Comparison of ENCODE assay signal across 18 cellular contexts in genomic region chr5:95518417-95518816, GRCh38. TPM values are rescaled to one million over a fixed set of nuclear protein-coding genes. Genes with fewer than 3 reads are reported as not detected.
DNase-seq lines count a peak whose midpoint lies in the region; ATAC-seq, FAIRE-seq and TF ChIP-seq lines count a peak whose summit lies in the region.
"Had no signal": no experiment of that assay in that cellular context is flagged by ENCODE, and none has a peak within 500 bp of the region (broad histone marks: within the 10 kb centered on the region; RNA-seq: fewer than 3 reads in every experiment).

No MANE protein-coding gene starts in this region.

- no peaks in the 10 kb centered on the region for H3K4me1 Mint-ChIP-seq in activated T-cell treated with anti-CD3 and anti-CD28 coated beads, Interleukin-2, amount 50 U/mL, for 72 hours (ENCODE audit: low read depth)

- no peak overlapping the region for H3K4me3 ChIP-seq in K562
- no peak overlapping the region for H3K4me3 ChIP-seq in heart left ventricle
- H3K4me3 ChIP-seq: GM23248 had no signal

- peaks cover 6 to 14% of the 10 kb centered on the region in 2 donors for H3K36me3 Mint-ChIP-seq in activated T-cell treated with anti-CD3 and anti-CD28 coated beads, Interleukin-2, amount 50 U/mL, for 72 hours (ENCODE audit: insufficient read depth in 2 of 2)

- H3K9ac ChIP-seq in K562 (ENCODE audit: insufficient read depth in 1 of 2, low read depth in 2 of 2, low read length in 2 of 2) = no peak overlapping the region
- H3K9ac ChIP-seq: GM23248 had no signal

- CTCF ChIA-PET in K562 (lab: Yijun Ruan, JAX; ENCODE audit: low intra/inter-chr PET ratio) = no interaction called here

- TF ChIP-seq RAD21 in K562 (CRISPR knock-in tag; conservative IDR thresholded peaks at IDR 0.05 in 1 of 2, IDR thresholded peaks at IDR 0.05 in 1 of 2) = no peak

- peaks cover 80% of the 10 kb centered on the region for H3K36me3 ChIP-seq in K562 (ENCODE audit: control insufficient read depth, insufficient read depth, low read length)
- H3K36me3 ChIP-seq in heart left ventricle = peaks cover 2 to 100% (median 98%) of the 10 kb centered on the region in 9 donors

- no peaks in the 10 kb centered on the region for H3K79me2 ChIP-seq in K562 (ENCODE audit: control insufficient read depth, insufficient read depth, low read length)

- H3K27me3 ChIP-seq in K562 (ENCODE audit: control insufficient read depth in 2 of 2, insufficient read depth in 2 of 2, low read length in 2 of 2) = no peaks in the 10 kb centered on the region
- no peaks in the 10 kb centered on the region for H3K27me3 ChIP-seq in heart left ventricle

- no peak for DNase-seq in activated T-cell treated with anti-CD3 and anti-CD28 coated beads, Interleukin-2, amount 50 U/mL, for 72 hours
- no peak for DNase-seq in activated T-cell treated with anti-CD3 and anti-CD28 coated beads, Interleukin-2, amount 50 U/mL, for 1 hour
- DNase-seq in K562 (ENCODE audit: extremely low read depth in 1 of 4, low spot score in 3 of 4) = no peak
- DNase-seq in GM13977 (ENCODE audit: low spot score) = no peak
- no peak for DNase-seq in heart left ventricle
- DNase-seq: Calu3; CD4-positive, alpha-beta memory T cell; COR-L47; DMS153; DND-41; GM23248; H7; HCEC 1CT had no signal

- H4K20me1 ChIP-seq in K562 (replicated peaks; ENCODE audit: control insufficient read depth, insufficient read depth, low read length) = no peaks in the 10 kb centered on the region

- BruUV-seq in K562 (replicated peaks; lab: Mats Ljungman, UMichigan) = no TSS peak

- no peak for FAIRE-seq in K562 (lab: Jason Lieb, UNC)
- FAIRE-seq: G401.6, GM12892, GM19239, H1 had no signal

- no peak overlapping the region for H2AFZ ChIP-seq in K562 (ENCODE audit: low read depth, low read length)
- H2AFZ ChIP-seq: GM23248 had no signal

- no peak for ATAC-seq in activated T-cell treated with anti-CD3 and anti-CD28 coated beads, Interleukin-2, amount 50 U/mL, for 72 hours (replicated peaks in 1 of 2)
- ATAC-seq in K562 = no peak
- ATAC-seq in heart left ventricle = no peak

- H3K9me3 ChIP-seq in K562 (replicated peaks; ENCODE audit: control insufficient read depth, insufficient read depth, low read depth, low read length) = no peaks in the 10 kb centered on the region
- no peaks in the 10 kb centered on the region for H3K9me3 ChIP-seq in heart left ventricle

- no peak overlapping the region for H3K4me3 Mint-ChIP-seq in activated T-cell treated with anti-CD3 and anti-CD28 coated beads, Interleukin-2, amount 50 U/mL, for 72 hours
- H3K4me3 Mint-ChIP-seq: CD4-positive, alpha-beta memory T cell had no signal

- TF ChIP-seq POLR2A in K562 (conservative IDR thresholded peaks at IDR 0.05) (no peak), heart left ventricle (IDR thresholded peaks at IDR 0.05) (no peak)

- H3K27ac ChIP-seq in K562 (ENCODE audit: extremely low read depth, low read depth, low read length) (no peak overlapping the region), cingulate gyrus (ENCODE audit: low read depth, low read length) (peak overlapping the region; percentile 30), heart left ventricle (no peak overlapping the region)
- H3K27ac ChIP-seq: GM23248 had no signal

- no peaks in the 10 kb centered on the region for H3K9me1 ChIP-seq in K562 (ENCODE audit: control insufficient read depth, insufficient read depth, low read length)

- H3K27ac Mint-ChIP-seq in activated T-cell treated with anti-CD3 and anti-CD28 coated beads, Interleukin-2, amount 50 U/mL, for 72 hours = peak overlapping the region; percentile 54

- TF ChIP-seq EP300 in K562 (IDR thresholded peaks at IDR 0.05; ENCODE audit: low read length) = no peak

- H3K4me1 ChIP-seq in K562 (replicated peaks in 1 of 2; ENCODE audit: control insufficient read depth in 2 of 2, insufficient read depth in 2 of 2, low read length in 2 of 2) (no peaks in the 10 kb centered on the region), heart left ventricle (no peaks in the 10 kb centered on the region)

- H3K9me3 Mint-ChIP-seq in activated T-cell treated with anti-CD3 and anti-CD28 coated beads, Interleukin-2, amount 50 U/mL, for 72 hours = no peaks in the 10 kb centered on the region
- H3K9me3 Mint-ChIP-seq: CD4-positive, alpha-beta memory T cell had no signal

- no peak overlapping the region for H3K4me2 ChIP-seq in K562 (ENCODE audit: insufficient read depth, low read length)

- 97% methylated on average over 2 of the region's 2 CpGs for WGBS in K562 (ENCODE audit: insufficient coverage, low coverage, missing lambda C conversion rate)
- WGBS in heart left ventricle, 4 donors = 96 to 100% (median 98%) methylated on average over 2 of the region's 2 CpGs

- in situ Hi-C loops in K562 (cut with MboI) = no loop called here
- in situ Hi-C loops in GM13977 (cut with MboI; ENCODE audit: low pct_unique_long_range_greater_than_20kb, low sequenced_read_pairs, unreplicated experiment) = no loop called here

- TF ChIP-seq CTCF in K562 (IDR thresholded peaks at IDR 0.05 in 2 of 3, conservative IDR thresholded peaks at IDR 0.05 in 1 of 3; ENCODE audit: insufficient read depth in 2 of 3, low read depth in 1 of 3, low read length in 3 of 3) (no peak), GM13977 (IDR thresholded peaks at IDR 0.05; ENCODE audit: extremely low read depth, insufficient read depth, missing control alignments) (no peak), heart left ventricle (IDR thresholded peaks at IDR 0.05) (no peak)

- POLR2A ChIA-PET in K562 (lab: Yijun Ruan, JAX) = interaction anchor here (1.3 kb wide), 1 partner anchor 16 kb away, joined by 3 read pairs; no protein-coding TSS in a partner anchor

- H3K27me3 Mint-ChIP-seq in activated T-cell treated with anti-CD3 and anti-CD28 coated beads, Interleukin-2, amount 50 U/mL, for 72 hours (ENCODE audit: low read depth) = no peaks in the 10 kb centered on the region
- H3K27me3 Mint-ChIP-seq: CD4-positive, alpha-beta memory T cell had no signal

- intact Hi-C loops in K562 (cut with micrococcal nuclease) (no loop called here), heart left ventricle (cut with DNase I) (no loop called here)

TF ChIP-seq in K562, 482 proteins besides CTCF, POLR2A, EP300 and RAD21:
- TF ChIP-seq HDAC2 (IDR thresholded peaks at IDR 0.05) (no peak), ZNF146 (CRISPR knock-in tag; IDR thresholded peaks at IDR 0.05; ENCODE audit: unreplicated experiment) (peak; percentile 20)

RNA-seq across cellular contexts. Expression of gene SKIC3, which starts 36.4 kb away (rescaled TPM):
- total RNA-seq in activated T-cell treated with anti-CD3 and anti-CD28 coated beads, Interleukin-2, amount 50 U/mL, for 72 hours = 100 to 1,000 TPM; 104 to 112 TPM
- 52.7 and 299 TPM in 2 replicates for total RNA-seq in K562 (2011; cell fraction: chromatin; rRNA removed; ENCODE audit: low replicate concordance)
- 21.8 and 35.8 TPM in 2 replicates for total RNA-seq in K562 (2011; cell fraction: nucleolus; rRNA removed)
- 65.2 and 78.6 TPM in 2 replicates for total RNA-seq in K562 (2011; cell fraction: nucleoplasm; rRNA removed)
- 37.7 and 38.1 TPM in 2 replicates for total RNA-seq in K562 (2014; rRNA removed)
- 65.7 and 78.5 TPM in 2 replicates for total RNA-seq in K562 (2014; rRNA removed; fragmentation: Illumina TruSeq; extraction: Trizol)
- total RNA-seq in K562 (2015; rRNA removed; fragmentation: Illumina TruSeq; extraction: Trizol) = 62.2 and 63.9 TPM in 2 replicates
- 54.0 and 54.4 TPM in 2 replicates for total RNA-seq in K562 (2021)
- polyA plus RNA-seq in K562 (2011; rRNA removed) = 65.9 and 72.4 TPM in 2 replicates
- polyA plus RNA-seq in K562 (2011; cell fraction: cytosol; rRNA removed) = 8.7 and 18.9 TPM in 2 replicates
- 45.8 and 107 TPM in 2 replicates for polyA plus RNA-seq in K562 (2011; cell fraction: nucleus; rRNA removed)
- polyA plus RNA-seq in K562 (2012) = 27.8 and 38.9 TPM in 2 replicates
- polyA plus RNA-seq in K562 (2014; fragmentation: Illumina TruSeq; extraction: Trizol) = 33.8 and 37.6 TPM in 2 replicates
- polyA plus RNA-seq in K562 (2014; fragmentation: Nextera tagmentation; extraction: Ambion mirVana) = 10 to 100 TPM; 35.1 to 44.1 TPM
- polyA plus RNA-seq in K562 (2014; rRNA removed) = 29.4 and 30.7 TPM in 2 replicates
- 177 and 186 TPM in 2 replicates for polyA minus RNA-seq in K562 (2011; rRNA and poly(A)+ RNA removed)
- 30.2 and 42.8 TPM in 2 replicates for polyA minus RNA-seq in K562 (2011; cell fraction: cytosol; rRNA and poly(A)+ RNA removed)
- polyA minus RNA-seq in K562 (2011; cell fraction: nucleus; rRNA and poly(A)+ RNA removed) = 66.2 and 144 TPM in 2 replicates
- 10 to 100 TPM; 40.3 to 80.2 (median 68.9) TPM for total RNA-seq in heart left ventricle
- 10 to 100 TPM; 12.9 to 27.9 TPM for polyA plus RNA-seq in heart left ventricle

RNA-seq across cellular contexts. Expression of gene ARSK, which starts 36.5 kb away (rescaled TPM):
- total RNA-seq in activated T-cell treated with anti-CD3 and anti-CD28 coated beads, Interleukin-2, amount 50 U/mL, for 72 hours = 1 to 10 TPM; 6.4 to 7.2 TPM
- total RNA-seq in K562 (2011; cell fraction: chromatin; rRNA removed; ENCODE audit: low replicate concordance) = 5.1 and 20.8 TPM in 2 replicates
- total RNA-seq in K562 (2011; cell fraction: nucleolus; rRNA removed) = 4.8 and 7.0 TPM in 2 replicates
- 9.5 and 11.5 TPM in 2 replicates for total RNA-seq in K562 (2011; cell fraction: nucleoplasm; rRNA removed)
- 5.2 and 6.4 TPM in 2 replicates for total RNA-seq in K562 (2014; rRNA removed)
- total RNA-seq in K562 (2014; rRNA removed; fragmentation: Illumina TruSeq; extraction: Trizol) = 6.8 and 7.7 TPM in 2 replicates
- total RNA-seq in K562 (2015; rRNA removed; fragmentation: Illumina TruSeq; extraction: Trizol) = 7.1 and 8.0 TPM in 2 replicates
- total RNA-seq in K562 (2021) = 5.5 and 6.1 TPM in 2 replicates
- polyA plus RNA-seq in K562 (2011; rRNA removed) = 6.6 and 9.4 TPM in 2 replicates
- polyA plus RNA-seq in K562 (2011; cell fraction: cytosol; rRNA removed) = 3.3 and 4.7 TPM in 2 replicates
- polyA plus RNA-seq in K562 (2011; cell fraction: nucleus; rRNA removed) = 2.4 and 2.5 TPM in 2 replicates
- polyA plus RNA-seq in K562 (2012) = 7.2 and 7.4 TPM in 2 replicates
- polyA plus RNA-seq in K562 (2014; fragmentation: Illumina TruSeq; extraction: Trizol) = 8.5 and 8.9 TPM in 2 replicates
- polyA plus RNA-seq in K562 (2014; fragmentation: Nextera tagmentation; extraction: Ambion mirVana) = 1 to 10 TPM; 2.7 to 2.8 TPM
- 9.1 and 12.3 TPM in 2 replicates for polyA plus RNA-seq in K562 (2014; rRNA removed)
- polyA minus RNA-seq in K562 (2011; rRNA and poly(A)+ RNA removed) = 11.8 TPM in 2 replicates
- polyA minus RNA-seq in K562 (2011; cell fraction: cytosol; rRNA and poly(A)+ RNA removed) = 2.9 and 4.4 TPM in 2 replicates
- 5.5 and 8.1 TPM in 2 replicates for polyA minus RNA-seq in K562 (2011; cell fraction: nucleus; rRNA and poly(A)+ RNA removed)
- 1 to 10 TPM; 2.3 to 5.7 (median 3.5) TPM for total RNA-seq in heart left ventricle
- polyA plus RNA-seq in heart left ventricle = 1 to 10 TPM; 1.8 to 4.4 TPM
